ENCODE assay signal across 8 cellular contexts in the genomic region with DNA sequence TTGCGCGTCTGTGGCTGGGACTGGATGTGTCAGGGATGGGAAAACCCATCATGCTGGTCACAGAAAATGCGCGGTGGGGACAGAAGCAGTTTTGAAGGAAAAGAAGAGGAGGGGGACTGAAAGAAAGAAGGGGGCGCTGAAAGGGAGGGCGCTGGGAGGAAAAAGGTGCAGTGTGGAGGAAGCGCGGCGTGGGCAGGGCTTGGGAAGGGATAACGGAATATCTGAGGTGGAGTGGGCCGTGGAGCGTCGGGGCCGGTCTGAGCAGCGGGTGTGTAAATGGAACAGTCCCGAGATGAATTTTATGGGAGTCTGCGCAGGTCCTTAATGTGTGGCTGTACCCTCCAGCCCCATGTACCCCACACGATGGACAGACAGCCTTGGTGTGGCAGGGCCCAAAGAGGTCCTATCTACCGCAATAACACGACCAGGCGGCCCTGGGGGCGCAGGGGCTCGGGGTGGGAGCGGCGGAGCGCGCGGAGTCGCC. TPM values are rescaled to one million over a fixed set of nuclear protein-coding genes. Genes with fewer than 3 reads are reported as not detected.
A peak's percentile ranks its signal among the peaks of the same experiment; 100 is the strongest.
DNase-seq lines count a peak whose midpoint lies in the region; ATAC-seq and TF ChIP-seq lines count a peak whose summit lies in the region.

No MANE protein-coding gene starts in this region.

- no peaks in the 10 kb centered on the region for H3K9me3 ChIP-seq in T-helper 17 cell (ENCODE audit: control insufficient read depth, low read length, poor library complexity, severe bottlenecking)
- no peaks in the 10 kb centered on the region for H3K9me3 ChIP-seq in sigmoid colon

- peaks cover 0 to 94% (median 89%) of the 10 kb centered on the region in 4 donors for H3K4me1 ChIP-seq in sigmoid colon

- ATAC-seq in GM21367 (IDR thresholded peaks at IDR 0.05; ENCODE audit: unreplicated experiment) (peak; percentile 3), T-helper 17 cell (no peak), left colon (no peak), GM18520 (IDR thresholded peaks at IDR 0.05; ENCODE audit: unreplicated experiment) (no peak)

- intact Hi-C loops in sigmoid colon (cut with DNase I), result loop anchor here (5.0 kb wide), 2 partner anchors 96 to 451 kb away; a partner anchor contains a TSS
- intact Hi-C loops in left colon (cut with DNase I, micrococcal nuclease), result no loop called here

- no peak for DNase-seq in T-helper 17 cell
- DNase-seq in fibroblast of villous mesenchyme (ENCODE audit: low read depth), result no peak
- DNase-seq in sigmoid colon, result peak; percentile 73
- no peak for DNase-seq in left colon
- no peak for DNase-seq in ureter (ENCODE audit: low spot score)

- peaks cover 29% of the 10 kb centered on the region for H3K4me1 Mint-ChIP-seq in T-helper 17 cell

- no peak for TF ChIP-seq EP300 in sigmoid colon (IDR thresholded peaks at IDR 0.05)

- TF ChIP-seq POLR2A in sigmoid colon (IDR thresholded peaks at IDR 0.05), result no peak

- H3K27ac ChIP-seq in 22Rv1, result peak overlapping the region; percentile 79
- peak overlapping the region; percentile 94 to 98 (median 97) for H3K27ac ChIP-seq in sigmoid colon

- peak overlapping the region; percentile 61 for H3K4me3 ChIP-seq in fibroblast of villous mesenchyme (ENCODE audit: low read depth, low read length)
- peak overlapping the region; percentile 63 to 78 (median 68) for H3K4me3 ChIP-seq in sigmoid colon

- no peaks in the 10 kb centered on the region for H3K36me3 Mint-ChIP-seq in T-helper 17 cell (ENCODE audit: low read depth)

- no peaks in the 10 kb centered on the region for H3K27me3 ChIP-seq in sigmoid colon

- 4 to 5% methylated on average over 29 of the region's 29 CpGs for WGBS in sigmoid colon, 2 donors

- TF ChIP-seq CTCF in 22Rv1 (IDR thresholded peaks at IDR 0.05) (no peak), fibroblast of villous mesenchyme (IDR thresholded peaks at IDR 0.05; ENCODE audit: insufficient read depth, low read depth, low read length) (no peak), sigmoid colon (IDR thresholded peaks at IDR 0.05) (no peak)

- H3K27me3 Mint-ChIP-seq in T-helper 17 cell, result peaks cover 5% of the 10 kb centered on the region

- peak overlapping the region; percentile 96 for H3K4me3 Mint-ChIP-seq in T-helper 17 cell

- H3K27ac Mint-ChIP-seq in T-helper 17 cell, result peak overlapping the region; percentile 53

- H3K36me3 ChIP-seq in sigmoid colon, result no peaks in the 10 kb centered on the region

RNA-seq across cellular contexts. Expression of a gene that starts 0.4 kb away (rescaled TPM):
- total RNA-seq in T-helper 17 cell, result 1 to 10 TPM; 1.4 to 3.4 TPM
- 7.1 and 9.5 TPM in 2 replicates for total RNA-seq in fibroblast of villous mesenchyme
- 100 to 1,000 TPM; 147 to 195 (median 180) TPM for total RNA-seq in sigmoid colon
- 10 to 100 TPM in 2 of 3 donors, 1 to 10 TPM in 1; 4.2 to 24.8 (median 10.8) TPM for polyA plus RNA-seq in sigmoid colon
- 10 to 100 TPM; 13.0 to 22.8 TPM for total RNA-seq in left colon
- 58.1 TPM for total RNA-seq in ureter

RNA-seq across cellular contexts. Expression of a gene that starts 6.3 kb away (rescaled TPM):
- total RNA-seq in T-helper 17 cell (not detected), fibroblast of villous mesenchyme (not detected in 2 replicates), sigmoid colon (not detected), left colon (not detected), ureter (not detected)
- polyA plus RNA-seq in sigmoid colon, result under 1 TPM in 1 of 3 donors, not detected in 2; 0.28 TPM

RNA-seq across cellular contexts. Expression of a gene that starts 23.9 kb away (rescaled TPM):
- total RNA-seq in T-helper 17 cell (100 to 1,000 TPM; 454 to 478 TPM), fibroblast of villous mesenchyme (573 and 928 TPM in 2 replicates), sigmoid colon (100 to 1,000 TPM; 442 to 569 (median 518) TPM), left colon (100 to 1,000 TPM; 278 to 329 TPM), ureter (936 TPM)
- polyA plus RNA-seq in sigmoid colon, result 100 to 1,000 TPM; 182 to 484 (median 320) TPM

RNA-seq across cellular contexts. Expression of a gene that starts 34.3 kb away (rescaled TPM):
- total RNA-seq in T-helper 17 cell, result 10 to 100 TPM; 14.7 to 15.2 TPM
- 84.7 and 92.8 TPM in 2 replicates for total RNA-seq in fibroblast of villous mesenchyme
- 10 to 100 TPM; 25.3 to 28.8 (median 27.2) TPM for total RNA-seq in sigmoid colon
- 10 to 100 TPM in 1 of 3 donors, 1 to 10 TPM in 2; 7.2 to 36.9 (median 7.9) TPM for polyA plus RNA-seq in sigmoid colon
- 10 to 100 TPM; 34.9 to 43.5 TPM for total RNA-seq in left colon
- total RNA-seq in ureter, result 33.6 TPM

RNA-seq across cellular contexts. Expression of a gene that starts 42.3 kb away (rescaled TPM):
- 10 to 100 TPM; 59.2 to 62.8 TPM for total RNA-seq in T-helper 17 cell
- 12.2 and 17.7 TPM in 2 replicates for total RNA-seq in fibroblast of villous mesenchyme
- 10 to 100 TPM in 1 of 4 donors, 1 to 10 TPM in 3; 4.7 to 13.6 (median 8.4) TPM for total RNA-seq in sigmoid colon
- polyA plus RNA-seq in sigmoid colon, result 10 to 100 TPM in 2 of 3 donors, 1 to 10 TPM in 1; 8.4 to 16.2 (median 13.4) TPM
- 10 to 100 TPM in 1 of 2 donors, 1 to 10 TPM in 1; 9.6 to 15.3 TPM for total RNA-seq in left colon
- total RNA-seq in ureter, result 8.0 TPM
